ENCODE assay signal across 1 cellular context in genomic region chr19:55032976-55033643, GRCh38.
TF ChIP-seq lines count a peak whose summit lies in the region.

No MANE protein-coding gene starts in this region.

TF ChIP-seq in K562, 482 proteins besides CTCF, POLR2A, EP300 and RAD21:
- peak; percentile 33 for TF ChIP-seq FIP1L1 (IDR thresholded peaks at IDR 0.05; ENCODE audit: low read depth, low read length, poor library complexity, severe bottlenecking)
- peak; percentile 36; the same call in 1 of the 2 replicates for TF ChIP-seq RBFOX2 (IDR thresholded peaks at IDR 0.05; ENCODE audit: low read depth, low read length)
- peak; percentile 69 for TF ChIP-seq POLR2G (IDR thresholded peaks at IDR 0.05; ENCODE audit: low read depth, low read length)
TF ChIP-seq in K562: peak in this region for 3; not testable (repeated sequence) for 479.
